26 cellular contexts compared by ENCODE assay signal in genomic region chr1:175618559-175618958, GRCh38.
DNase-seq lines count a peak whose midpoint lies in the region; ATAC-seq and TF ChIP-seq lines count a peak whose summit lies in the region.
"Had no signal": no experiment of that assay in that cellular context is flagged by ENCODE, and none has a peak within 500 bp of the region (broad histone marks: within the 10 kb centered on the region; RNA-seq: fewer than 3 reads in every experiment).

No MANE protein-coding gene starts in this region.

- no peak overlapping the region for H3K4me3 ChIP-seq in GM12865 (ENCODE audit: low read depth, low read length)
- no peak overlapping the region for H3K4me3 ChIP-seq in gastroesophageal sphincter
- H3K4me3 ChIP-seq: BLaER1 treated with 17β-estradiol and CSF1 and Interleukin-3, amounts not matched to agents 10 nM and 100 nM; GM23248; PC-9; SJCRH30 had no signal

- peaks cover 13% of the 10 kb centered on the region for H3K27me3 ChIP-seq in gastroesophageal sphincter
- H3K27me3 ChIP-seq: BLaER1 treated with 17β-estradiol and CSF1 and Interleukin-3, amounts not matched to agents 10 nM and 100 nM; SJCRH30 had no signal

- H3K27ac ChIP-seq in gastroesophageal sphincter = no peak overlapping the region
- H3K27ac ChIP-seq: BLaER1 treated with 17β-estradiol and CSF1 and Interleukin-3, amounts not matched to agents 10 nM and 100 nM; GM23248; HL-60; PC-9; SJCRH30 had no signal

- no peak for TF ChIP-seq POLR2A in gastroesophageal sphincter (IDR thresholded peaks at IDR 0.05)

- ATAC-seq in gastroesophageal sphincter = peak; percentile 12
- ATAC-seq: Right ventricle myocardium inferior, SK-N-SH treated with all-trans-retinoic acid at 6 μM for 48 hours had no signal

- no peaks in the 10 kb centered on the region for H3K4me1 ChIP-seq in gastroesophageal sphincter
- H3K4me1 ChIP-seq: SJCRH30 had no signal

- no CpG with 5 or more reads among the region's 2 CpGs for WGBS in gastroesophageal sphincter (ENCODE audit: low coverage in 1 of 2), 2 donors

- H3K4me3 Mint-ChIP-seq in activated CD4-positive, alpha-beta T cell treated with anti-CD3 and anti-CD28 coated beads, Interleukin-2, amount 10 ng/mL, durations not matched to agents 24 days and 14 days = no peak overlapping the region
- H3K4me3 Mint-ChIP-seq: CD4-positive, alpha-beta T cell; IgD-negative memory B cell had no signal

- H3K36me3 ChIP-seq in gastroesophageal sphincter = no peaks in the 10 kb centered on the region
- H3K36me3 ChIP-seq: BLaER1 treated with 17β-estradiol and CSF1 and Interleukin-3, amounts not matched to agents 10 nM and 100 nM; SJCRH30 had no signal

- H3K27me3 Mint-ChIP-seq in activated CD4-positive, alpha-beta T cell treated with anti-CD3 and anti-CD28 coated beads, Interleukin-2, amount 10 ng/mL, durations not matched to agents 24 days and 14 days = no peaks in the 10 kb centered on the region

- intact Hi-C loops in activated CD4-positive, alpha-beta T cell treated with anti-CD3 and anti-CD28 coated beads, Interleukin-2, amount 10 ng/mL, durations not matched to agents 24 days and 14 days (cut with micrococcal nuclease) = no loop called here

- H3K36me3 Mint-ChIP-seq in activated CD4-positive, alpha-beta T cell treated with anti-CD3 and anti-CD28 coated beads, Interleukin-2, amount 10 ng/mL, durations not matched to agents 24 days and 14 days (ENCODE audit: low read depth) = no peaks in the 10 kb centered on the region
- H3K36me3 Mint-ChIP-seq: IgD-negative memory B cell had no signal

- TF ChIP-seq CTCF in GM12865 (IDR thresholded peaks at IDR 0.05; ENCODE audit: insufficient read depth, low read depth, low read length, missing control alignments) (no peak), gastroesophageal sphincter (IDR thresholded peaks at IDR 0.05) (no peak)

- H3K9me3 ChIP-seq in gastroesophageal sphincter = no peaks in the 10 kb centered on the region
- H3K9me3 ChIP-seq: BLaER1 treated with 17β-estradiol and CSF1 and Interleukin-3, amounts not matched to agents 10 nM and 100 nM; SJCRH30 had no signal

- H3K27ac Mint-ChIP-seq in activated CD4-positive, alpha-beta T cell treated with anti-CD3 and anti-CD28 coated beads, Interleukin-2, amount 10 ng/mL, durations not matched to agents 24 days and 14 days = no peak overlapping the region
- H3K27ac Mint-ChIP-seq: CD4-positive, alpha-beta T cell; IgD-negative memory B cell had no signal

- no peaks in the 10 kb centered on the region for H3K9me3 Mint-ChIP-seq in activated CD4-positive, alpha-beta T cell treated with anti-CD3 and anti-CD28 coated beads, Interleukin-2, amount 10 ng/mL, durations not matched to agents 24 days and 14 days
- H3K9me3 Mint-ChIP-seq: CD4-positive, alpha-beta T cell; IgD-negative memory B cell had no signal

- no peak for TF ChIP-seq EP300 in gastroesophageal sphincter (IDR thresholded peaks at IDR 0.05)

- peaks cover 9% of the 10 kb centered on the region for H3K4me1 Mint-ChIP-seq in activated CD4-positive, alpha-beta T cell treated with anti-CD3 and anti-CD28 coated beads, Interleukin-2, amount 10 ng/mL, durations not matched to agents 24 days and 14 days

- DNase-seq in activated CD4-positive, alpha-beta T cell treated with anti-CD3 and anti-CD28 coated beads, Interleukin-2, amount 10 ng/mL, durations not matched to agents 24 days and 14 days = peak; percentile 66
- no peak for DNase-seq in activated CD4-positive, alpha-beta T cell treated with anti-CD3 and anti-CD28 coated beads for 4 hours
- DNase-seq in COLO668 (lab: John Stamatoyannopoulos, UW; ENCODE audit: unreplicated experiment) (peak; percentile 41), GM12865 (ENCODE audit: low read depth) (peak; percentile 5), NCI-H524 treated with DMSO at 0.1 percent for 48 hours (lab: John Stamatoyannopoulos, UW) (no peak)
- DNase-seq in stimulated activated CD8-positive, alpha-beta memory T cell treated with anti-CD3 and anti-CD28 coated beads, Interleukin-4, amount 100 ng/mL, for 48 hours = no peak
- DNase-seq: AML-193; CD4-positive, alpha-beta T cell; COR-L47; DMS79; GM23248; H7; NCI-H1092; NCI-H1417 treated with DMSO at 0.1 percent for 48 hours; NCI-H1694 treated with DMSO at 0.1 percent for 48 hours; NCI-H2171; NCI-H226; NCI-H510A; PC-9; SJCRH30 had no signal

Comparison
In these comparisons a context has a peak if more than half of its experiments do, and no peak if none do; other contexts are left out.
1. DNase-seq: peak in activated CD4-positive, alpha-beta T cell treated with anti-CD3 and anti-CD28 coated beads, Interleukin-2, amount 10 ng/mL, durations not matched to agents 24 days and 14 days (single experiment), COLO668 (single experiment) and GM12865 (single experiment); none in activated CD4-positive, alpha-beta T cell treated with anti-CD3 and anti-CD28 coated beads for 4 hours (0 of 2), NCI-H524 treated with DMSO at 0.1 percent for 48 hours (single experiment) and stimulated activated CD8-positive, alpha-beta memory T cell treated with anti-CD3 and anti-CD28 coated beads, Interleukin-4, amount 100 ng/mL, for 48 hours (single experiment).